Comparison of ENCODE assay signal across 34 cellular contexts in the genomic region with DNA sequence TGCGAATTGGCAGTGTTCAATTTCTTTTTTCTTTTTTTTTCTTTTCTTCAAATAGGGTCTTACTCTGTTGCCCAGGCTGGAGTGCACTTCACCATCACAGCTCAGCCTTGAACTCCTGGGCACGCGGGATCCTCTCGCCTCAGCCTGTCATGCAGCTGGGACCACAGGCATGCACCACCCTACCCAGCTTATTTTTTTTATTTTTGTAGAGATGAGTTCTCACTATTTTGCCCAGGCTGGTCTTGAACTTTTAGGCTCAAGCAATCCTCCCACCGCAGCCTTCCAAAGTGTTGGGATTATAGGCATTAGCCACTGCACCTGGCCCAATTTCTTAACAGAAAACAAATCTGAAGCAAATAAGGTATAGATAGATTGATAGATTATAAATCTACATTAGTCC.
"Had no signal": no experiment of that assay in that cellular context is flagged by ENCODE, and none has a peak within 500 bp of the region (broad histone marks: within the 10 kb centered on the region; RNA-seq: fewer than 3 reads in every experiment).

No MANE protein-coding gene starts in this region.

- H3K36me3 ChIP-seq: MG63 had no signal

- H3K4me3 ChIP-seq: MG63 had no signal

- H3K27me3 ChIP-seq: MG63 had no signal

- DNase-seq: Karpas-422, Kasumi-1, MG63, MM.1S, MV-4-11, NCI-H1048, NCI-H1092, NCI-H1092 treated with DMSO at 0.1 percent for 48 hours, NCI-H1105, NCI-H1105 treated with DMSO at 0.1 percent for 48 hours, NCI-H1417, NCI-H1417 treated with DMSO at 0.1 percent for 48 hours, NCI-H1436, NCI-H1436 treated with DMSO at 0.1 percent for 48 hours, NCI-H146, NCI-H1694, NCI-H1694 treated with DMSO at 0.1 percent for 48 hours, NCI-H187, NCI-H187 treated with DMSO at 0.1 percent for 48 hours, NCI-H1930, NCI-H2029, NCI-H2029 treated with DMSO at 0.1 percent for 48 hours, NCI-H2081, NCI-H2081 treated with DMSO at 0.1 percent for 48 hours, NCI-H2107, NCI-H2171, NCI-H2171 treated with DMSO at 0.1 percent for 48 hours, NCI-H2227 treated with DMSO at 0.1 percent for 48 hours, NCI-H226, NCI-H345, NCI-H446, NCI-H446 treated with DMSO at 0.1 percent for 48 hours, NCI-H510A, NCI-H510A treated with DMSO at 0.1 percent for 48 hours had no signal

- H3K9me3 ChIP-seq: MG63 had no signal
